10 cellular contexts compared by ENCODE assay signal in the genomic region with DNA sequence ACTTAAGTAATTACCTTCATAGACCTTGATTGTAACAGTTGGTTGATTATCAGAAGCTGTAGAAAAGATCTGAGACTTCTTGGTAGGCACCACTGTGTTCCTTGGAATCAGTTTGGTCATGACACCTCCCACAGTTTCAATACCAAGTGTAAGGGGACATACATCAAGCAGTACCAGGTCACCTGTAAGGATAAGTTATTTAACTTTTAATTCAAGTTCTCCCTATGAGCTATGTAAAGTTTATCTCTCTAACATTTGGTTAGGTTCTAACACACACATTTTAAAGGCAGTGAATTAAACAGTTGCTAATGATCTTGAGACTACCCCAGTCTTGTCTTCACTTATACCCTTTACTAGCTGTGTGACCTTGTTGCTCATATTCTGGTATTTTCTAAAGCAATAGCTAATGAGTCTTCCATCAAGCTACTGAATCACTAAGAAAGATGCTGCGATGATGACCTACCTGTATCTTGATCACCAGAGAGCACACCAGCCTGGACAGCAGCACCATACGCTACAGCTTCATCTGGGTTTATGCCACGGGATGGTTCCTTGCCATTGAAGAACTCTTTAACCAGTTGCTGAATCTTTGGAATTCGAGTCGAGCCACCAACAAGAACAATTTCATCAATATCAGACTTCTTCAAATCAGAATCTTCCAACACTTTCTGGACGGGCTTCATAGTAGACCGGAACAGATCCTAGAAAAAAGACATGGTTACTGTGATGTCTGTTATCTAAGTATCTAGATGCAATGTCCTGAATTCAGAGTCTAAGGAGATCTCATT. TPM values are rescaled to one million over a fixed set of nuclear protein-coding genes. Genes with fewer than 3 reads are reported as not detected.
DNase-seq lines count a peak whose midpoint lies in the region; ATAC-seq and TF ChIP-seq lines count a peak whose summit lies in the region.
"Had no signal": no experiment of that assay in that cellular context is flagged by ENCODE, and none has a peak within 500 bp of the region (broad histone marks: within the 10 kb centered on the region; RNA-seq: fewer than 3 reads in every experiment).

No MANE protein-coding gene starts in this region.

- H3K4me1 ChIP-seq in cardiac muscle cell (ENCODE audit: low read depth) (peaks cover 40% of the 10 kb centered on the region), thyroid gland (peaks cover 41 to 56% of the 10 kb centered on the region in 2 donors)

- 64 to 74% methylated on average over 7 of the region's 7 CpGs for WGBS in thyroid gland, 2 donors

- intact Hi-C loops in left ventricle myocardium superior (cut with micrococcal nuclease) (no loop called here), thyroid gland (cut with DNase I) (no loop called here)

- peaks cover 79% of the 10 kb centered on the region for H3K36me3 Mint-ChIP-seq in activated naive CD8-positive, alpha-beta T cell treated with anti-CD3 and anti-CD28 coated beads, Interleukin-2, amount 50 U/mL, for 24 hours (ENCODE audit: low read depth)

- no peak for TF ChIP-seq POLR2A in thyroid gland (IDR thresholded peaks at IDR 0.05)

- H3K9me3 ChIP-seq in cardiac muscle cell (ENCODE audit: low read depth) = no peaks in the 10 kb centered on the region
- no peaks in the 10 kb centered on the region for H3K9me3 ChIP-seq in thyroid gland

- DNase-seq in cardiac muscle cell (ENCODE audit: low read depth in 1 of 2, low spot score in 1 of 2) = no peak
- no peak for DNase-seq in left ventricle myocardium superior
- no peak for DNase-seq in activated naive CD8-positive, alpha-beta T cell treated with anti-CD3 and anti-CD28 coated beads, Interleukin-2, amount 50 U/mL, for 24 hours
- no peak for DNase-seq in kidney epithelial cell (ENCODE audit: low read depth)
- no peak for DNase-seq in thyroid gland
- DNase-seq in NCI-H1930 (lab: John Stamatoyannopoulos, UW) = no peak
- no peak for DNase-seq in COR-L47 (lab: John Stamatoyannopoulos, UW)
- DNase-seq: NCI-H2081 treated with DMSO at 0.1 percent for 48 hours; stimulated activated naive CD4-positive, alpha-beta T cell treated with Interleukin-2 at 50 U/mL for 16 hours had no signal

- peaks cover 74% of the 10 kb centered on the region for H3K4me1 Mint-ChIP-seq in activated naive CD8-positive, alpha-beta T cell treated with anti-CD3 and anti-CD28 coated beads, Interleukin-2, amount 50 U/mL, for 24 hours

- H3K4me3 Mint-ChIP-seq in activated naive CD8-positive, alpha-beta T cell treated with anti-CD3 and anti-CD28 coated beads, Interleukin-2, amount 50 U/mL, for 24 hours = peak overlapping the region; percentile 100

- no peaks in the 10 kb centered on the region for H3K9me3 Mint-ChIP-seq in activated naive CD8-positive, alpha-beta T cell treated with anti-CD3 and anti-CD28 coated beads, Interleukin-2, amount 50 U/mL, for 24 hours

- H3K4me3 ChIP-seq in cardiac muscle cell = peak overlapping the region; percentile 69
- peak overlapping the region; percentile 95 for H3K4me3 ChIP-seq in kidney epithelial cell (ENCODE audit: low read depth, low read length)
- peak overlapping the region; percentile 14 to 100 (median 99) for H3K4me3 ChIP-seq in thyroid gland (replicated peaks in 1 of 3)

- peak overlapping the region; percentile 100 for H3K27ac Mint-ChIP-seq in activated naive CD8-positive, alpha-beta T cell treated with anti-CD3 and anti-CD28 coated beads, Interleukin-2, amount 50 U/mL, for 24 hours

- no peaks in the 10 kb centered on the region for H3K27me3 ChIP-seq in cardiac muscle cell
- H3K27me3 ChIP-seq in kidney epithelial cell (ENCODE audit: control insufficient read depth, insufficient read depth, low read length) = no peaks in the 10 kb centered on the region
- H3K27me3 ChIP-seq in thyroid gland = no peaks in the 10 kb centered on the region

- ATAC-seq in left ventricle myocardium superior (no peak), HG02884 (IDR thresholded peaks at IDR 0.05; ENCODE audit: unreplicated experiment) (no peak)
- ATAC-seq in activated naive CD8-positive, alpha-beta T cell treated with anti-CD3 and anti-CD28 coated beads, Interleukin-2, amount 50 U/mL, for 24 hours = no peak

- TF ChIP-seq CTCF in cardiac muscle cell (IDR thresholded peaks at IDR 0.05; ENCODE audit: low read depth, low read length) (no peak), kidney epithelial cell (IDR thresholded peaks at IDR 0.05; ENCODE audit: insufficient read depth, low read length, poor library complexity, severe bottlenecking) (no peak), thyroid gland (IDR thresholded peaks at IDR 0.05) (no peak)

- H3K36me3 ChIP-seq in cardiac muscle cell (peaks cover 40% of the 10 kb centered on the region), kidney epithelial cell (ENCODE audit: control insufficient read depth, insufficient read depth, low read length) (peaks cover 1% of the 10 kb centered on the region), thyroid gland (peaks cover 42 to 51% of the 10 kb centered on the region in 2 donors)

- H3K27ac ChIP-seq in cardiac muscle cell (peak overlapping the region; percentile 11), thyroid gland (peak overlapping the region in 1 of 3 donors; percentile 49)

- H3K27me3 Mint-ChIP-seq in activated naive CD8-positive, alpha-beta T cell treated with anti-CD3 and anti-CD28 coated beads, Interleukin-2, amount 50 U/mL, for 24 hours = peaks cover 6% of the 10 kb centered on the region

RNA-seq across cellular contexts. Expression of a gene that starts 2.8 kb away (rescaled TPM):
- total RNA-seq in cardiac muscle cell (69.2 and 182 TPM in 2 replicates), left ventricle myocardium superior (183 TPM), kidney epithelial cell (387 and 410 TPM in 2 replicates), thyroid gland (100 to 1,000 TPM; 202 to 921 (median 592) TPM)
- polyA plus RNA-seq in cardiac muscle cell = 285 and 882 TPM in 2 replicates

RNA-seq across cellular contexts. Expression of a gene that starts 23.3 kb away (rescaled TPM):
- total RNA-seq in cardiac muscle cell (28.8 and 39.3 TPM in 2 replicates), left ventricle myocardium superior (30.5 TPM), kidney epithelial cell (30.4 and 36.7 TPM in 2 replicates), thyroid gland (100 to 1,000 TPM in 2 of 4 donors, 10 to 100 TPM in 2; 92.6 to 140 (median 104) TPM)
- polyA plus RNA-seq in cardiac muscle cell = 34.2 and 37.9 TPM in 2 replicates

RNA-seq across cellular contexts. Expression of a gene that starts 38.0 kb away (rescaled TPM):
- total RNA-seq in cardiac muscle cell (8.7 and 16.1 TPM in 2 replicates), left ventricle myocardium superior (9.0 TPM), kidney epithelial cell (19.8 and 24.2 TPM in 2 replicates), thyroid gland (10 to 100 TPM; 11.0 to 17.3 (median 15.4) TPM)
- polyA plus RNA-seq in cardiac muscle cell = 20.0 and 27.2 TPM in 2 replicates

RNA-seq across cellular contexts. Expression of a gene that starts 48.7 kb away (rescaled TPM):
- total RNA-seq in cardiac muscle cell = 16.5 TPM in 2 replicates
- 16.3 and 27.7 TPM in 2 replicates for polyA plus RNA-seq in cardiac muscle cell
- total RNA-seq in left ventricle myocardium superior = 35.9 TPM
- total RNA-seq in kidney epithelial cell = 24.7 and 25.3 TPM in 2 replicates
- total RNA-seq in thyroid gland = 10 to 100 TPM; 41.3 to 63.1 (median 47.8) TPM
